In genomic region chr17:78712043-78712442, GRCh38 we compare ENCODE assay signal across 2 cellular contexts.
TF ChIP-seq lines count a peak whose summit lies in the region.

No MANE protein-coding gene starts in this region.

TF ChIP-seq in HepG2, 621 proteins besides CTCF, POLR2A, EP300 and RAD21:
- TF ChIP-seq SOX5 (CRISPR knock-in tag; IDR thresholded peaks at IDR 0.05; ENCODE audit: borderline replicate concordance), result no peak
- TF ChIP-seq CREB1 (IDR thresholded peaks at IDR 0.05), result no peak
- TF ChIP-seq CREB1 (CRISPR knock-in tag; IDR thresholded peaks at IDR 0.05), result no peak
- TF ChIP-seq HNRNPK (IDR thresholded peaks at IDR 0.05; ENCODE audit: low read depth, low read length, poor library complexity, severe bottlenecking), result peak; percentile 83

TF ChIP-seq in K562, 482 proteins besides CTCF, POLR2A, EP300 and RAD21:
- TF ChIP-seq, protein P1, sequence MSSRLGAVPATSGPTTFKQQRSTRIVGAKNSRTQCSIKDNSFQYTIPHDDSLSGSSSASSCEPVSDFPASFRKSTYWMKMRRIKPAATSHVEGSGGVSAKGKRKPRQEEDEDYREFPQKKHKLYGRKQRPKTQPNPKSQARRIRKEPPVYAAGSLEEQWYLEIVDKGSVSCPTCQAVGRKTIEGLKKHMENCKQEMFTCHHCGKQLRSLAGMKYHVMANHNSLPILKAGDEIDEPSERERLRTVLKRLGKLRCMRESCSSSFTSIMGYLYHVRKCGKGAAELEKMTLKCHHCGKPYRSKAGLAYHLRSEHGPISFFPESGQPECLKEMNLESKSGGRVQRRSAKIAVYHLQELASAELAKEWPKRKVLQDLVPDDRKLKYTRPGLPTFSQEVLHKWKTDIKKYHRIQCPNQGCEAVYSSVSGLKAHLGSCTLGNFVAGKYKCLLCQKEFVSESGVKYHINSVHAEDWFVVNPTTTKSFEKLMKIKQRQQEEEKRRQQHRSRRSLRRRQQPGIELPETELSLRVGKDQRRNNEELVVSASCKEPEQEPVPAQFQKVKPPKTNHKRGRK (tag; IDR thresholded peaks at IDR 0.05), result peak; percentile 58; the same call in 1 of the 2 replicates
- no peak for TF ChIP-seq KDM1A (IDR thresholded peaks at IDR 0.05)
